ENCODE assay signal across 26 cellular contexts in genomic region chr2:42317945-42318344, GRCh38. TPM values are rescaled to one million over a fixed set of nuclear protein-coding genes. Genes with fewer than 3 reads are reported as not detected.
DNase-seq lines count a peak whose midpoint lies in the region; ATAC-seq, FAIRE-seq and TF ChIP-seq lines count a peak whose summit lies in the region.
"Had no signal": no experiment of that assay in that cellular context is flagged by ENCODE, and none has a peak within 500 bp of the region (broad histone marks: within the 10 kb centered on the region; RNA-seq: fewer than 3 reads in every experiment).

No MANE protein-coding gene starts in this region.

- peaks cover 46% of the 10 kb centered on the region for H3K36me3 Mint-ChIP-seq in activated CD4-positive, alpha-beta T cell treated with anti-CD3 and anti-CD28 coated beads for 36 hours (ENCODE audit: low read depth)
- peaks cover 0 to 14% of the 10 kb centered on the region in 2 donors for H3K36me3 Mint-ChIP-seq in activated naive CD4-positive, alpha-beta T cell treated with anti-CD3 and anti-CD28 coated beads, Interleukin-2, amount 50 U/mL, for 72 hours
- H3K36me3 Mint-ChIP-seq in endodermal cell (ENCODE audit: low read depth) = peaks cover 58% of the 10 kb centered on the region

- TF ChIP-seq CTCF in HepG2 (CRISPR knock-in tag; IDR thresholded peaks at IDR 0.05) (no peak), right lobe of liver (IDR thresholded peaks at IDR 0.05) (no peak), endodermal cell (conservative IDR thresholded peaks at IDR 0.05) (no peak)

- intact Hi-C loops in activated CD4-positive, alpha-beta T cell treated with anti-CD3 and anti-CD28 coated beads for 36 hours (cut with DNase I, micrococcal nuclease) = no loop called here
- intact Hi-C loops in HepG2 (cut with micrococcal nuclease; ENCODE audit: unreplicated experiment) (no loop called here), right lobe of liver (cut with DNase I) (no loop called here)

- no peak for FAIRE-seq in HepG2 (lab: Jason Lieb, UNC)
- FAIRE-seq: A204.1, HTR-8/SVneo had no signal

- no peak overlapping the region for H3K4me3 Mint-ChIP-seq in activated CD4-positive, alpha-beta T cell treated with anti-CD3 and anti-CD28 coated beads for 36 hours
- no peak overlapping the region for H3K4me3 Mint-ChIP-seq in endodermal cell
- H3K4me3 Mint-ChIP-seq: dendritic cell treated with granulocyte-macrophage colony-stimulating factor and Interleukin-4, amounts not matched to agents 40 ng/mL and 50 ng/mL, for 4 days; GM23338; nephron progenitor cell had no signal

- H3K4me3 ChIP-seq in HepG2 (replicated peaks in 1 of 3; ENCODE audit: insufficient read depth in 1 of 3, low read depth in 2 of 3, low read length in 3 of 3) (no peak overlapping the region), right lobe of liver (no peak overlapping the region), endodermal cell (ENCODE audit: low read length) (no peak overlapping the region)
- H3K4me3 ChIP-seq: GM23338, MG63, upper lobe of right lung had no signal

- no peak overlapping the region for H3K4me2 ChIP-seq in HepG2 (ENCODE audit: low read depth, low read length)
- H3K4me2 ChIP-seq: GM23338, KMS-11, SK-N-SH had no signal

- DNase-seq in activated CD4-positive, alpha-beta T cell treated with anti-CD3 and anti-CD28 coated beads for 36 hours = no peak
- no peak for DNase-seq in activated CD4-positive, alpha-beta T cell treated with anti-CD3 and anti-CD28 coated beads, Interleukin-2, amount 50 U/mL, for 1 hour
- DNase-seq in HepG2 (ENCODE audit: low spot score) = no peak
- DNase-seq in right lobe of liver = no peak
- no peak for DNase-seq in activated naive CD4-positive, alpha-beta T cell treated with anti-CD3 and anti-CD28 coated beads, Interleukin-2, amount 50 U/mL, for 72 hours (ENCODE audit: low spot score in 2 of 2)
- no peak for DNase-seq in dedifferentiated amniotic fluid mesenchymal stem cell (ENCODE audit: extremely low spot score)
- no peak for DNase-seq in endodermal cell
- DNase-seq: EL, mammary epithelial cell, MG63, NCI-H1105, NCI-H187, NCI-H2171 treated with DMSO at 0.1 percent for 48 hours, NCI-H510A, nephron progenitor cell, PC-3, SK-N-SH, T-helper 2 cell, upper lobe of right lung had no signal

- H3K79me2 ChIP-seq in HepG2 (ENCODE audit: insufficient read depth, low read length) = peaks cover 3% of the 10 kb centered on the region

- H3K9me3 Mint-ChIP-seq in activated CD4-positive, alpha-beta T cell treated with anti-CD3 and anti-CD28 coated beads for 36 hours (ENCODE audit: low read depth) = no peaks in the 10 kb centered on the region
- H3K9me3 Mint-ChIP-seq in activated naive CD4-positive, alpha-beta T cell treated with anti-CD3 and anti-CD28 coated beads, Interleukin-2, amount 50 U/mL, for 72 hours = peaks cover 0 to 5% of the 10 kb centered on the region in 2 donors
- no peaks in the 10 kb centered on the region for H3K9me3 Mint-ChIP-seq in endodermal cell
- H3K9me3 Mint-ChIP-seq: dendritic cell treated with granulocyte-macrophage colony-stimulating factor and Interleukin-4, amounts not matched to agents 40 ng/mL and 50 ng/mL, for 4 days; GM23338; nephron progenitor cell had no signal

- H3K36me3 ChIP-seq in HepG2 (replicated peaks in 1 of 2; ENCODE audit: control insufficient read depth in 1 of 2, insufficient read depth in 2 of 2, low read length in 2 of 2) = peaks cover 28 to 87% of the 10 kb centered on the region in 2 experiments
- H3K36me3 ChIP-seq in right lobe of liver = peaks cover 0 to 15% (median 8%) of the 10 kb centered on the region in 4 donors
- peaks cover 70% of the 10 kb centered on the region for H3K36me3 ChIP-seq in endodermal cell (ENCODE audit: control insufficient read depth, insufficient read depth, low read length)

- H3K27me3 ChIP-seq in HepG2 (ENCODE audit: control insufficient read depth in 1 of 2, insufficient read depth in 2 of 2, low read length in 2 of 2) (no peaks in the 10 kb centered on the region), right lobe of liver (no peaks in the 10 kb centered on the region), endodermal cell (ENCODE audit: control insufficient read depth, insufficient read depth, low read length, poor library complexity, severe bottlenecking) (no peaks in the 10 kb centered on the region)
- H3K27me3 ChIP-seq: MG63, upper lobe of right lung had no signal

- H3K27me3 Mint-ChIP-seq in activated CD4-positive, alpha-beta T cell treated with anti-CD3 and anti-CD28 coated beads for 36 hours = no peaks in the 10 kb centered on the region
- no peaks in the 10 kb centered on the region for H3K27me3 Mint-ChIP-seq in endodermal cell (ENCODE audit: insufficient read depth)
- H3K27me3 Mint-ChIP-seq: dendritic cell treated with granulocyte-macrophage colony-stimulating factor and Interleukin-4, amounts not matched to agents 40 ng/mL and 50 ng/mL, for 4 days had no signal

- ATAC-seq in activated CD4-positive, alpha-beta T cell treated with anti-CD3 and anti-CD28 coated beads for 36 hours = no peak
- ATAC-seq in HepG2 (no peak), right lobe of liver (no peak), GM18873 (IDR thresholded peaks at IDR 0.05; ENCODE audit: low FRiP score, unreplicated experiment) (no peak)
- ATAC-seq in activated naive CD4-positive, alpha-beta T cell treated with anti-CD3 and anti-CD28 coated beads, Interleukin-2, amount 50 U/mL, for 72 hours = no peak
- ATAC-seq: esophagus mucosa, GM23338, PC-3, upper lobe of right lung had no signal

- peaks cover 32% of the 10 kb centered on the region for H3K4me1 Mint-ChIP-seq in activated CD4-positive, alpha-beta T cell treated with anti-CD3 and anti-CD28 coated beads for 36 hours
- H3K4me1 Mint-ChIP-seq in endodermal cell = no peaks in the 10 kb centered on the region
- H3K4me1 Mint-ChIP-seq: GM23338, nephron progenitor cell had no signal

- POLR2A ChIA-PET in activated CD4-positive, alpha-beta T cell treated with anti-CD3 and anti-CD28 coated beads for 36 hours (lab: Charles Lee) = interaction anchor here (0.9 kb wide), 1 partner anchor 139 kb away, joined by 4 read pairs; no protein-coding TSS in a partner anchor
- POLR2A ChIA-PET in HepG2 (lab: Yijun Ruan, JAX) = no interaction called here

- CTCF ChIA-PET in activated CD4-positive, alpha-beta T cell treated with anti-CD3 and anti-CD28 coated beads for 36 hours (lab: Charles Lee) = interaction anchor here (0.6 kb wide), 1 partner anchor 77 kb away, joined by 3 read pairs; no protein-coding TSS in a partner anchor
- CTCF ChIA-PET in HepG2 (lab: Yijun Ruan, JAX; ENCODE audit: low intra/inter-chr PET ratio, low total read pairs) = no interaction called here

- no peak for TF ChIP-seq EP300 in HepG2 (IDR thresholded peaks at IDR 0.05; ENCODE audit: low read depth in 2 of 2, low read length in 2 of 2)
- TF ChIP-seq EP300 in HepG2 (CRISPR knock-in tag; IDR thresholded peaks at IDR 0.05; ENCODE audit: borderline replicate concordance) = no peak

- H3K9me3 ChIP-seq in HepG2 (ENCODE audit: low read length) = no peaks in the 10 kb centered on the region
- no peaks in the 10 kb centered on the region for H3K9me3 ChIP-seq in right lobe of liver
- no peaks in the 10 kb centered on the region for H3K9me3 ChIP-seq in endodermal cell (ENCODE audit: control insufficient read depth, low read length)
- H3K9me3 ChIP-seq: MG63, SK-N-SH, upper lobe of right lung had no signal

- in situ Hi-C loops in HepG2 (cut with HindIII; ENCODE audit: extremely low pct_ligation_motif_present, low pct_unique_long_range_greater_than_20kb) = no loop called here

- H2AFZ ChIP-seq in HepG2 (ENCODE audit: low read length) = no peak overlapping the region
- H2AFZ ChIP-seq: GM23338 had no signal

- peaks cover 10% of the 10 kb centered on the region; the same call in 1 of the 2 replicates for H3K4me1 ChIP-seq in HepG2 (ENCODE audit: insufficient read depth, low read length)
- H3K4me1 ChIP-seq in right lobe of liver = no peaks in the 10 kb centered on the region
- no peaks in the 10 kb centered on the region for H3K4me1 ChIP-seq in endodermal cell (ENCODE audit: control insufficient read depth, insufficient read depth, low read length)
- H3K4me1 ChIP-seq: upper lobe of right lung had no signal

- no TSS peak for BruUV-seq in HepG2 (replicated peaks; lab: Mats Ljungman, UMichigan)

- no peak for TF ChIP-seq RAD21 in HepG2 (CRISPR knock-in tag; IDR thresholded peaks at IDR 0.05)

- TF ChIP-seq POLR2A in HepG2 (IDR thresholded peaks at IDR 0.05; ENCODE audit: insufficient read depth in 1 of 2, low read depth in 2 of 2, low read length in 2 of 2) (peak in 1 of 2 experiments; percentile 38; a peak in 1 of 4 replicates), right lobe of liver (IDR thresholded peaks at IDR 0.05) (no peak)

- H3K9ac ChIP-seq in HepG2 (ENCODE audit: insufficient read depth, low read depth, low read length) = no peak overlapping the region
- no peak overlapping the region for H3K9ac ChIP-seq in endodermal cell (ENCODE audit: extremely low read depth, low read length, poor library complexity, severe bottlenecking)
- H3K9ac ChIP-seq: KMS-11, SK-N-SH had no signal

- peak overlapping the region; percentile 55 for H3K27ac Mint-ChIP-seq in activated CD4-positive, alpha-beta T cell treated with anti-CD3 and anti-CD28 coated beads for 36 hours
- peak overlapping the region; percentile 25 to 30 for H3K27ac Mint-ChIP-seq in activated naive CD4-positive, alpha-beta T cell treated with anti-CD3 and anti-CD28 coated beads, Interleukin-2, amount 50 U/mL, for 72 hours
- H3K27ac Mint-ChIP-seq in endodermal cell = no peak overlapping the region
- H3K27ac Mint-ChIP-seq: dendritic cell treated with granulocyte-macrophage colony-stimulating factor and Interleukin-4, amounts not matched to agents 40 ng/mL and 50 ng/mL, for 4 days; GM23338; nephron progenitor cell had no signal

- H4K20me1 ChIP-seq in HepG2 (ENCODE audit: insufficient read depth, low read length) = peaks cover 23% of the 10 kb centered on the region

- no peak overlapping the region for H3K27ac ChIP-seq in HepG2 (ENCODE audit: extremely low read length, insufficient read depth, low read length)
- no peak overlapping the region for H3K27ac ChIP-seq in right lobe of liver
- no peak overlapping the region for H3K27ac ChIP-seq in endodermal cell (ENCODE audit: low read depth, low read length)
- H3K27ac ChIP-seq: KMS-11, upper lobe of right lung had no signal

RNA-seq across cellular contexts. Expression of gene COX7A2L, which starts 43.1 kb away (rescaled TPM):
- 100 to 1,000 TPM; 103 TPM for total RNA-seq in activated CD4-positive, alpha-beta T cell treated with anti-CD3 and anti-CD28 coated beads for 36 hours
- 201 and 272 TPM in 2 replicates for total RNA-seq in HepG2 (2016; rRNA removed; fragmentation: Illumina TruSeq; extraction: Trizol)
- total RNA-seq in HepG2 (2016; cell fraction: cytosol; rRNA removed; fragmentation: Illumina TruSeq; extraction: Trizol; ENCODE audit: low read depth) = 111 and 117 TPM in 2 replicates
- total RNA-seq in HepG2 (2016; cell fraction: insoluble cytoplasmic fraction; rRNA removed; fragmentation: Illumina TruSeq; extraction: Trizol) = 197 and 297 TPM in 2 replicates
- 232 and 238 TPM in 2 replicates for total RNA-seq in HepG2 (2016; cell fraction: membrane; rRNA removed; fragmentation: Illumina TruSeq; extraction: Trizol)
- 71.7 and 82.5 TPM in 2 replicates for total RNA-seq in HepG2 (2016; cell fraction: nucleus; rRNA removed; fragmentation: Illumina TruSeq; extraction: Trizol)
- polyA plus RNA-seq in HepG2 (2011; rRNA removed) = 122 and 155 TPM in 2 replicates
- 137 and 167 TPM in 2 replicates for polyA plus RNA-seq in HepG2 (2011; cell fraction: cytosol; rRNA removed)
- polyA plus RNA-seq in HepG2 (2011; cell fraction: nucleus; rRNA removed) = 30.5 and 38.2 TPM in 2 replicates
- polyA plus RNA-seq in HepG2 (2012) = 187 and 191 TPM in 2 replicates
- 119 TPM in 2 replicates for polyA plus RNA-seq in HepG2 (2016; cell fraction: cytosol; fragmentation: Illumina TruSeq; extraction: Trizol; ENCODE audit: low read depth)
- 279 and 314 TPM in 2 replicates for polyA plus RNA-seq in HepG2 (2016; cell fraction: insoluble cytoplasmic fraction; fragmentation: Illumina TruSeq; extraction: Trizol; ENCODE audit: low read depth)
- polyA plus RNA-seq in HepG2 (2016; cell fraction: membrane; fragmentation: Illumina TruSeq; extraction: Trizol; ENCODE audit: low read depth) = 211 and 215 TPM in 2 replicates
- 118 and 123 TPM in 2 replicates for polyA plus RNA-seq in HepG2 (2016; cell fraction: nucleus; fragmentation: Illumina TruSeq; extraction: Trizol; ENCODE audit: insufficient read depth, low read depth)
- polyA minus RNA-seq in HepG2 (2011; rRNA and poly(A)+ RNA removed; ENCODE audit: low replicate concordance) = 66.1 and 73.1 TPM in 2 replicates
- polyA minus RNA-seq in HepG2 (2011; cell fraction: cytosol; rRNA and poly(A)+ RNA removed) = 41.1 and 44.7 TPM in 2 replicates
- polyA minus RNA-seq in HepG2 (2011; cell fraction: nucleus; rRNA and poly(A)+ RNA removed) = 22.7 and 28.1 TPM in 2 replicates
- total RNA-seq in right lobe of liver = 10 to 100 TPM; 37.5 to 97.0 (median 57.6) TPM
- total RNA-seq in activated naive CD4-positive, alpha-beta T cell treated with anti-CD3 and anti-CD28 coated beads, Interleukin-2, amount 50 U/mL, for 72 hours = 100 to 1,000 TPM in 1 of 2 donors, 10 to 100 TPM in 1; 82.8 to 122 TPM
- total RNA-seq in endodermal cell = 100 to 1,000 TPM; 113 to 117 TPM
- polyA plus RNA-seq in endodermal cell (2013, experiment 1 of 2) = 150 TPM
- 134 TPM for polyA plus RNA-seq in endodermal cell (2013, experiment 2 of 2)
